1 cellular context compared by ENCODE assay signal in genomic region chr13:80083097-80083429, GRCh38.
TF ChIP-seq lines count a peak whose summit lies in the region.

No MANE protein-coding gene starts in this region.

TF ChIP-seq in IMR-90, 13 proteins besides CTCF, POLR2A, EP300 and RAD21 (continued from another document):
- no peak for TF ChIP-seq USF2 (IDR thresholded peaks at IDR 0.05; ENCODE audit: low read depth, low read length)
- no peak for TF ChIP-seq CEBPB (IDR thresholded peaks at IDR 0.05; ENCODE audit: low read depth, low read length)
- TF ChIP-seq FOS (IDR thresholded peaks at IDR 0.05; ENCODE audit: low read depth, low read length): no peak
